In the genomic region with DNA sequence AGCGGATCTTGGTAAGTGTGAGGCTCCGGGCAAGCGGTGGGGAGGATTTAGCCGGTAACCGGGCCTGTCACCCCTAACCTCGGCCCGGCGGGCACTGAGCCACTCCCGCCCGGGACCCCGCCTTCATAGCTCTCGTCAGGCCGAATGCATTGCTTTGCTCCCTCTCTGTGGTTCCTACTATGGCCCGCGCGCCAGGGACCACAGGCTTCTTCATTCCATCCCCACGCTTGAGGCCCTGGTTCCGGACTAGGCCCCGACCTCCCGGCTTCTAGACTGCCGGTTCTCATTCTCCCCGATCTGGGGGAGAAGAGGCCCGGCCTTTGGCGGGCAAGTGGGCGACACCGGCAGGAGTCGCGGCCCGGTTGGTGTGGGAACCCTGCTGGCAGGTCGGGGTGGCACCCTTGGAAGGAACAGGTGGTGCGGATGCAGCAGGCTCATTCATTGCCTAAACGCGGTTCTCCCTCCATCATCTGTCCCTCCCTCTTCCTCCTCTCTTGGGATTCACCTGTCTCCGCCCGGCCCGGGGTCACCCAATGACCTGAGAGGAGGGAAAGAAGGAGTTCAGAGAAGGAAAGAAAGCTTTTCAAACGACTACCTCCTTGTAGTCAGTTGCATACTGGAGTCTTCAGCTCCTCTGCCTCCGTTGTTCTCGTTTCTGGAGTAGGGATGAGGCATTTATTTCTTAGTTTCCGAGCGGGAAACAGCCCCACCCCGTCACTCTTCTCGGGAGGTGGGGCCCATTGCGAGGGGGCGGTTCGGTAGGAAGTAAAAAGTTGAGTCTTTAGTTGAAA, we compare ENCODE assay signal across 8 cellular contexts. TPM values are rescaled to one million over a fixed set of nuclear protein-coding genes. Genes with fewer than 3 reads are reported as not detected.
DNase-seq lines count a peak whose midpoint lies in the region; ATAC-seq and TF ChIP-seq lines count a peak whose summit lies in the region.

TSS of gene NDUFC1 (minus strand) at position 657 of the 791 bp plus-strand sequence. CDS start 6,679 bp downstream, outside the sequence.

- H3K4me1 ChIP-seq in KMS-11 (ENCODE audit: low read depth, poor library complexity, severe bottlenecking) (peaks cover 62% of the 10 kb centered on the region), heart right ventricle (peaks cover 0 to 62% (median 33%) of the 10 kb centered on the region in 9 donors), psoas muscle (peaks cover 39% of the 10 kb centered on the region)

- H3K27ac ChIP-seq in KMS-11 (peak within 1 kb of the TSS; percentile 98), SU-DHL-6 (ENCODE audit: low read depth, low read length) (peak within 1 kb of the TSS; percentile 81), heart right ventricle (peak within 1 kb of the TSS; percentile 44 to 94 (median 90)), psoas muscle (peak within 1 kb of the TSS; percentile 99)

- H3K9ac ChIP-seq in KMS-11 (peak within 1 kb of the TSS; percentile 97), SU-DHL-6 (ENCODE audit: low read length) (peak within 1 kb of the TSS; percentile 85)

- no peaks in the 10 kb centered on the region for H3K9me2 ChIP-seq in SU-DHL-6 (replicated peaks; ENCODE audit: insufficient read depth, low read length)

- peak; percentile 50 for ATAC-seq in GM21723 (IDR thresholded peaks at IDR 0.05; ENCODE audit: unreplicated experiment)
- peak; percentile 42 for ATAC-seq in activated naive CD8-positive, alpha-beta T cell treated with anti-CD3 and anti-CD28 coated beads, Interleukin-2, amount 50 U/mL, for 24 hours
- peak; percentile 20 to 66 (median 46) for ATAC-seq in heart right ventricle
- ATAC-seq in psoas muscle, result peak; percentile 20 to 50 (median 44)

- peak within 1 kb of the TSS; percentile 89 for H3K4me2 ChIP-seq in KMS-11
- H3K4me2 ChIP-seq in SU-DHL-6 (ENCODE audit: low read depth, low read length, poor library complexity, severe bottlenecking), result peak within 1 kb of the TSS; percentile 75

- peaks cover 12% of the 10 kb centered on the region; the same call in 1 of the 2 replicates for H3K36me3 ChIP-seq in KMS-11 (ENCODE audit: insufficient read depth)
- no peaks in the 10 kb centered on the region for H3K36me3 ChIP-seq in SU-DHL-6 (ENCODE audit: low read length)
- H3K36me3 ChIP-seq in heart right ventricle, result peaks cover 0 to 16% (median 0%) of the 10 kb centered on the region in 9 donors
- no peaks in the 10 kb centered on the region for H3K36me3 ChIP-seq in psoas muscle (ENCODE audit: insufficient read depth in 1 of 2, low read depth in 1 of 2)

- TF ChIP-seq CTCF in KMS-11 (conservative IDR thresholded peaks at IDR 0.05; ENCODE audit: low read depth, low read length) (peak; percentile 43), SU-DHL-6 (IDR thresholded peaks at IDR 0.05; ENCODE audit: insufficient read depth, low read length, poor library complexity, severe bottlenecking) (no peak), heart right ventricle (IDR thresholded peaks at IDR 0.05) (peak in 2 of 9 donors; percentile 16 to 23), psoas muscle (IDR thresholded peaks at IDR 0.05) (no peak)

- H3K79me2 ChIP-seq in KMS-11 (ENCODE audit: insufficient read depth, low read depth) (peaks cover 92% of the 10 kb centered on the region), SU-DHL-6 (ENCODE audit: insufficient read depth, low read length) (peaks cover 56% of the 10 kb centered on the region)

- no peaks in the 10 kb centered on the region for H3K9me3 ChIP-seq in SU-DHL-6 (ENCODE audit: insufficient read depth, low read length)
- peaks cover 0 to 5% (median 0%) of the 10 kb centered on the region in 11 donors for H3K9me3 ChIP-seq in heart right ventricle
- H3K9me3 ChIP-seq in psoas muscle, result no peaks in the 10 kb centered on the region

- H2AFZ ChIP-seq in KMS-11 (ENCODE audit: low read depth), result peak within 1 kb of the TSS; percentile 53
- peak within 1 kb of the TSS; percentile 41 for H2AFZ ChIP-seq in SU-DHL-6 (ENCODE audit: low read depth, low read length, severe bottlenecking)

- peak within 1 kb of the TSS; percentile 100 for H3K4me3 Mint-ChIP-seq in activated naive CD8-positive, alpha-beta T cell treated with anti-CD3 and anti-CD28 coated beads, Interleukin-2, amount 50 U/mL, for 24 hours

- H3K4me3 ChIP-seq in KMS-11 (IDR thresholded peaks at IDR 0.05; ENCODE audit: insufficient read depth, low read depth, low read length) (peak within 1 kb of the TSS; percentile 53), SU-DHL-6 (ENCODE audit: insufficient read depth, low read length, poor library complexity, severe bottlenecking) (peak within 1 kb of the TSS; percentile 65), heart right ventricle (peak within 1 kb of the TSS; percentile 72 to 99 (median 84)), psoas muscle (peak within 1 kb of the TSS; percentile 99)

- H3K27ac Mint-ChIP-seq in activated naive CD8-positive, alpha-beta T cell treated with anti-CD3 and anti-CD28 coated beads, Interleukin-2, amount 50 U/mL, for 24 hours, result peak within 1 kb of the TSS; percentile 100

- no peaks in the 10 kb centered on the region for H3K27me3 Mint-ChIP-seq in activated naive CD8-positive, alpha-beta T cell treated with anti-CD3 and anti-CD28 coated beads, Interleukin-2, amount 50 U/mL, for 24 hours

- peaks cover 46% of the 10 kb centered on the region for H3K36me3 Mint-ChIP-seq in activated naive CD8-positive, alpha-beta T cell treated with anti-CD3 and anti-CD28 coated beads, Interleukin-2, amount 50 U/mL, for 24 hours (ENCODE audit: low read depth)

- 0 to 1% methylated on average over 43 to 46 of the region's 46 CpGs for WGBS in heart right ventricle, 2 donors
- WGBS in psoas muscle, 3 donors, result 0 to 1% (median 0%) methylated on average over 42 to 46 of the region's 46 CpGs

- intact Hi-C loops in heart right ventricle (cut with DNase I) (loop anchor here in 6 of 10 donors (2.0 to 5.0 kb wide), 4 partner anchors 125 to 220 kb away; partner anchors contain the start of genes ELF2 (in 4 of the 6) and RAB33B (in 1 of the 6)), psoas muscle (cut with DNase I) (loop anchor here in 1 of 2 donors (5.0 kb wide), 1 partner anchor 35 kb away; no protein-coding TSS in a partner anchor)

- peaks cover 39% of the 10 kb centered on the region for H4K20me1 ChIP-seq in KMS-11 (ENCODE audit: insufficient read depth)
- no peaks in the 10 kb centered on the region; the same call in 1 of the 2 replicates for H4K20me1 ChIP-seq in SU-DHL-6 (ENCODE audit: low read depth, low read length)

- H3K4me1 Mint-ChIP-seq in activated naive CD8-positive, alpha-beta T cell treated with anti-CD3 and anti-CD28 coated beads, Interleukin-2, amount 50 U/mL, for 24 hours, result peaks cover 69% of the 10 kb centered on the region

- DNase-seq in ELF-1 (ENCODE audit: low read depth, low spot score), result peak; percentile 73
- DNase-seq in activated naive CD8-positive, alpha-beta T cell treated with anti-CD3 and anti-CD28 coated beads, Interleukin-2, amount 50 U/mL, for 24 hours, result peak; percentile 62
- peak; percentile 43 to 46 for DNase-seq in heart right ventricle
- DNase-seq in psoas muscle, result peak; percentile 51 to 76
- no peak for DNase-seq in 8988T

- no peaks in the 10 kb centered on the region for H3K9me3 Mint-ChIP-seq in activated naive CD8-positive, alpha-beta T cell treated with anti-CD3 and anti-CD28 coated beads, Interleukin-2, amount 50 U/mL, for 24 hours

- H3F3A ChIP-seq in SU-DHL-6 (ENCODE audit: insufficient read depth), result peaks cover 5% of the 10 kb centered on the region; the same call in 1 of the 2 replicates

- H3K27me3 ChIP-seq in KMS-11 (ENCODE audit: insufficient read depth, low read depth), result no peaks in the 10 kb centered on the region
- H3K27me3 ChIP-seq in SU-DHL-6 (ENCODE audit: low read length), result no peaks in the 10 kb centered on the region
- H3K27me3 ChIP-seq in heart right ventricle, result no peaks in the 10 kb centered on the region
- H3K27me3 ChIP-seq in psoas muscle (ENCODE audit: insufficient read depth in 3 of 3, low read length in 2 of 3), result no peaks in the 10 kb centered on the region

RNA-seq across cellular contexts. Expression of gene NDUFC1, which starts in this region (rescaled TPM):
- total RNA-seq in heart right ventricle (100 to 1,000 TPM; 184 to 248 (median 204) TPM), psoas muscle (100 to 1,000 TPM in 3 of 4 donors, 10 to 100 TPM in 1; 91.6 to 127 (median 111) TPM)
- polyA plus RNA-seq in heart right ventricle (100 to 1,000 TPM; 213 to 266 TPM), psoas muscle (100 to 1,000 TPM in 2 of 3 donors, 10 to 100 TPM in 1; 77.8 to 143 (median 123) TPM)
